ENCODE assay signal across 15 cellular contexts in genomic region chr9:38022203-38022602, GRCh38. TPM values are rescaled to one million over a fixed set of nuclear protein-coding genes. Genes with fewer than 3 reads are reported as not detected.
A peak's percentile ranks its signal among the peaks of the same experiment; 100 is the strongest.
DNase-seq lines count a peak whose midpoint lies in the region; ATAC-seq, FAIRE-seq and TF ChIP-seq lines count a peak whose summit lies in the region.
"Had no signal": no experiment of that assay in that cellular context is flagged by ENCODE, and none has a peak within 500 bp of the region (broad histone marks: within the 10 kb centered on the region; RNA-seq: fewer than 3 reads in every experiment).

No MANE protein-coding gene starts in this region.

- peak overlapping the region; percentile 54 to 93 (median 86) for H3K27ac Mint-ChIP-seq in brain
- H3K27ac Mint-ChIP-seq: activated naive CD8-positive, alpha-beta T cell treated with anti-CD3 and anti-CD28 coated beads, Interleukin-2, amount 10 ng/mL, durations not matched to agents 7 days and 5 days; T-helper 1 cell treated with Interleukin-12 subunit alpha and Interleukin-12 subunit beta and Interleukin-4 antibody, amounts not matched to agents 30 μg/mL and 1 μg/mL, for 36 hours had no signal

- H3K36me3 ChIP-seq in pancreas, result no peaks in the 10 kb centered on the region
- no peaks in the 10 kb centered on the region for H3K36me3 ChIP-seq in OCI-LY7 (ENCODE audit: insufficient read depth, low read length)
- H3K36me3 ChIP-seq in Peyer's patch, result no peaks in the 10 kb centered on the region
- H3K36me3 ChIP-seq: BLaER1 treated with 17β-estradiol and CSF1 and Interleukin-3, amounts not matched to agents 10 nM and 100 nM had no signal

- TF ChIP-seq CTCF in brain (conservative IDR thresholded peaks at IDR 0.05) (no peak), pancreas (IDR thresholded peaks at IDR 0.05) (no peak), OCI-LY7 (conservative IDR thresholded peaks at IDR 0.05; ENCODE audit: low read length) (no peak), Peyer's patch (IDR thresholded peaks at IDR 0.05) (no peak)

- peaks cover 32 to 77% (median 55%) of the 10 kb centered on the region in 3 donors for H3K4me1 ChIP-seq in pancreas
- no peaks in the 10 kb centered on the region for H3K4me1 ChIP-seq in OCI-LY7 (ENCODE audit: insufficient read depth, low read length, poor library complexity, severe bottlenecking)
- peaks cover 0 to 57% (median 1%) of the 10 kb centered on the region in 4 donors for H3K4me1 ChIP-seq in Peyer's patch

- H3K4me3 Mint-ChIP-seq in brain, result no peak overlapping the region
- H3K4me3 Mint-ChIP-seq: activated naive CD8-positive, alpha-beta T cell treated with anti-CD3 and anti-CD28 coated beads, Interleukin-2, amount 10 ng/mL, durations not matched to agents 7 days and 5 days; central memory CD8-positive, alpha-beta T cell; T-helper 1 cell treated with Interleukin-12 subunit alpha and Interleukin-12 subunit beta and Interleukin-4 antibody, amounts not matched to agents 30 μg/mL and 1 μg/mL, for 36 hours had no signal

- H3K27me3 Mint-ChIP-seq in brain, result peaks cover 6% of the 10 kb centered on the region
- H3K27me3 Mint-ChIP-seq: central memory CD8-positive, alpha-beta T cell had no signal

- no peaks in the 10 kb centered on the region for H4K20me1 ChIP-seq in OCI-LY7 (ENCODE audit: insufficient read depth, low read length)

- POLR2A ChIA-PET in OCI-LY7 (lab: Charles Lee), result no interaction called here

- H3K9me3 Mint-ChIP-seq in brain, result no peaks in the 10 kb centered on the region
- H3K9me3 Mint-ChIP-seq: activated naive CD8-positive, alpha-beta T cell treated with anti-CD3 and anti-CD28 coated beads, Interleukin-2, amount 10 ng/mL, durations not matched to agents 7 days and 5 days; central memory CD8-positive, alpha-beta T cell; T-helper 1 cell treated with Interleukin-12 subunit alpha and Interleukin-12 subunit beta and Interleukin-4 antibody, amounts not matched to agents 30 μg/mL and 1 μg/mL, for 36 hours had no signal

- CTCF ChIA-PET in OCI-LY7 (lab: Charles Lee; ENCODE audit: unreplicated experiment), result no interaction called here

- H3K36me3 Mint-ChIP-seq in brain, result no peaks in the 10 kb centered on the region
- H3K36me3 Mint-ChIP-seq: activated naive CD8-positive, alpha-beta T cell treated with anti-CD3 and anti-CD28 coated beads, Interleukin-2, amount 10 ng/mL, durations not matched to agents 7 days and 5 days had no signal

- intact Hi-C loops in pancreas (cut with DNase I) (loop anchor here in 1 of 3 donors (10.0 kb wide), 1 partner anchor 107 kb away; no protein-coding TSS in a partner anchor), OCI-LY7 (cut with micrococcal nuclease; ENCODE audit: unreplicated experiment) (no loop called here)

- H3K27ac ChIP-seq in pancreas, result peak overlapping the region; percentile 51 to 72 (median 60)
- no peak overlapping the region for H3K27ac ChIP-seq in OCI-LY7 (ENCODE audit: low read depth, low read length, poor library complexity, severe bottlenecking)
- no peak overlapping the region for H3K27ac ChIP-seq in Peyer's patch

- H2AFZ ChIP-seq in OCI-LY7 (ENCODE audit: low read length), result no peak overlapping the region

- H3K9me3 ChIP-seq in pancreas (no peaks in the 10 kb centered on the region), OCI-LY7 (ENCODE audit: low read length) (no peaks in the 10 kb centered on the region), Peyer's patch (no peaks in the 10 kb centered on the region)
- H3K9me3 ChIP-seq: BLaER1 treated with 17β-estradiol and CSF1 and Interleukin-3, amounts not matched to agents 10 nM and 100 nM had no signal

- H3K27me3 ChIP-seq in pancreas, result no peaks in the 10 kb centered on the region
- no peaks in the 10 kb centered on the region for H3K27me3 ChIP-seq in Peyer's patch
- H3K27me3 ChIP-seq: BLaER1 treated with 17β-estradiol and CSF1 and Interleukin-3, amounts not matched to agents 10 nM and 100 nM had no signal

- ATAC-seq in pancreas (no peak), GM21526 (IDR thresholded peaks at IDR 0.05; ENCODE audit: low FRiP score, unreplicated experiment) (no peak)

- H3K9me2 ChIP-seq in OCI-LY7 (ENCODE audit: insufficient read depth, low read length), result no peaks in the 10 kb centered on the region

- no TSS peak for BruUV-seq in OCI-LY7 (replicated peaks; lab: Mats Ljungman, UMichigan)

- 83 to 86% methylated on average over 11 of the region's 11 CpGs for WGBS in pancreas, 2 donors

- H3K4me3 ChIP-seq in pancreas, result no peak overlapping the region
- no peak overlapping the region for H3K4me3 ChIP-seq in OCI-LY7 (ENCODE audit: low read depth, low read length, poor library complexity, severe bottlenecking)
- no peak overlapping the region for H3K4me3 ChIP-seq in Peyer's patch
- H3K4me3 ChIP-seq: BLaER1 treated with 17β-estradiol and CSF1 and Interleukin-3, amounts not matched to agents 10 nM and 100 nM had no signal

- FAIRE-seq in pancreas (lab: Jason Lieb, UNC), result no peak

- DNase-seq in DMS79 (lab: John Stamatoyannopoulos, UW), result peak; percentile 54
- peak; percentile 31 for DNase-seq in NCI-H2029 treated with DMSO at 0.1 percent for 48 hours (lab: John Stamatoyannopoulos, UW)
- no peak for DNase-seq in pancreas
- DNase-seq in T1000 (lab: John Stamatoyannopoulos, UW), result no peak
- no peak for DNase-seq in OCI-LY7 (ENCODE audit: low spot score)
- no peak for DNase-seq in Peyer's patch
- DNase-seq: activated CD4-positive, alpha-beta T cell treated with anti-CD3 and anti-CD28 coated beads for 1 hour; activated naive CD8-positive, alpha-beta T cell treated with anti-CD3 and anti-CD28 coated beads, Interleukin-2, amount 10 ng/mL, durations not matched to agents 7 days and 5 days; activated T-cell treated with anti-CD3 and anti-CD28 coated beads for 4 hours; RPMI8226 had no signal

- H3K4me1 Mint-ChIP-seq in brain, result peaks cover 97% of the 10 kb centered on the region
- H3K4me1 Mint-ChIP-seq: activated naive CD8-positive, alpha-beta T cell treated with anti-CD3 and anti-CD28 coated beads, Interleukin-2, amount 10 ng/mL, durations not matched to agents 7 days and 5 days; central memory CD8-positive, alpha-beta T cell had no signal

- TF ChIP-seq POLR2A in Peyer's patch (IDR thresholded peaks at IDR 0.05), result no peak

- no peaks in the 10 kb centered on the region for H3K79me2 ChIP-seq in OCI-LY7 (ENCODE audit: insufficient read depth, low read depth, low read length)

- no peak overlapping the region for H3K4me2 ChIP-seq in OCI-LY7 (ENCODE audit: low read length)

RNA-seq across cellular contexts. Expression of gene SHB, which starts 46.8 kb away (rescaled TPM):
- polyA plus RNA-seq in brain (ENCODE audit: insufficient read depth, low read depth, low replicate concordance) (37.4 TPM), pancreas (10 to 100 TPM; 11.5 to 12.4 TPM)
- total RNA-seq in pancreas (10 to 100 TPM; 13.9 to 24.2 (median 22.7) TPM), OCI-LY7 (2022) (0.55 and 1.0 TPM in 2 replicates), Peyer's patch (10 to 100 TPM; 14.5 to 31.1 (median 25.6) TPM)
- 0.41 and 0.93 TPM in 2 replicates for total RNA-seq in OCI-LY7 (2014; rRNA removed; shearing (Covaris generic))

Comparison
In these comparisons a context has a peak if more than half of its experiments do, and no peak if none do; other contexts are left out.
1. DNase-seq: peak in DMS79 (single experiment) and NCI-H2029 treated with DMSO at 0.1 percent for 48 hours (single experiment); none in pancreas (0 of 6), T1000 (single experiment), OCI-LY7 (single experiment) and Peyer's patch (0 of 3).
2. H3K27ac ChIP-seq: peak in pancreas (4 of 4); none in OCI-LY7 (single experiment) and Peyer's patch (0 of 4).
3. RNA of gene SHB, which starts 46.8 kb away (total RNA-seq): 14.5 to 31.1 TPM in Peyer's patch and 13.9 to 24.2 TPM in pancreas; 0.41 to 1.0 TPM in OCI-LY7; every median in the first group is over 4 times any median in the second.